In genomic region chr2:101305492-101306123, GRCh38 we compare ENCODE assay signal across 8 cellular contexts. TPM values are rescaled to one million over a fixed set of nuclear protein-coding genes. Genes with fewer than 3 reads are reported as not detected.
DNase-seq lines count a peak whose midpoint lies in the region; ATAC-seq, FAIRE-seq and TF ChIP-seq lines count a peak whose summit lies in the region.

No MANE protein-coding gene starts in this region.

- H3K27ac Mint-ChIP-seq in activated CD4-positive, alpha-beta memory T cell treated with anti-CD3 and anti-CD28 coated beads for 36 hours = peak overlapping the region; percentile 97
- peak overlapping the region; percentile 62 for H3K27ac Mint-ChIP-seq in stimulated activated memory B cell treated with anti-CD40 and anti-IgM and Interleukin-4, amounts not matched to agents 10 μg/mL and 1 μg/mL and 100 μg/mL, for 72 hours

- H3K27me3 ChIP-seq in HL-60 (ENCODE audit: insufficient read depth, poor library complexity, severe bottlenecking) = no peaks in the 10 kb centered on the region

- no peaks in the 10 kb centered on the region for H3K27me3 Mint-ChIP-seq in activated CD4-positive, alpha-beta memory T cell treated with anti-CD3 and anti-CD28 coated beads for 36 hours
- no peaks in the 10 kb centered on the region for H3K27me3 Mint-ChIP-seq in stimulated activated memory B cell treated with anti-CD40 and anti-IgM and Interleukin-4, amounts not matched to agents 10 μg/mL and 1 μg/mL and 100 μg/mL, for 72 hours

- CTCF ChIA-PET in activated CD4-positive, alpha-beta memory T cell treated with anti-CD3 and anti-CD28 coated beads for 36 hours (lab: Charles Lee) = interaction anchor here (1.4 kb wide), 1 partner anchor 36 kb away, joined by 5 read pairs; no protein-coding TSS in a partner anchor

- POLR2A ChIA-PET in activated CD4-positive, alpha-beta memory T cell treated with anti-CD3 and anti-CD28 coated beads for 36 hours (lab: Charles Lee) = interaction anchor here (1.6 kb wide), 1 partner anchor 53 kb away, joined by 9 read pairs; the partner anchor contains the start of gene CNOT11

- no peaks in the 10 kb centered on the region for H3K9me3 Mint-ChIP-seq in activated CD4-positive, alpha-beta memory T cell treated with anti-CD3 and anti-CD28 coated beads for 36 hours
- H3K9me3 Mint-ChIP-seq in stimulated activated memory B cell treated with anti-CD40 and anti-IgM and Interleukin-4, amounts not matched to agents 10 μg/mL and 1 μg/mL and 100 μg/mL, for 72 hours = no peaks in the 10 kb centered on the region

- H3K4me1 Mint-ChIP-seq in activated CD4-positive, alpha-beta memory T cell treated with anti-CD3 and anti-CD28 coated beads for 36 hours (ENCODE audit: low read depth) = peaks cover 71% of the 10 kb centered on the region
- H3K4me1 Mint-ChIP-seq in stimulated activated memory B cell treated with anti-CD40 and anti-IgM and Interleukin-4, amounts not matched to agents 10 μg/mL and 1 μg/mL and 100 μg/mL, for 72 hours = peaks cover 72% of the 10 kb centered on the region

- no peak overlapping the region for H3K27ac ChIP-seq in HL-60 (replicated peaks)

- peaks cover 33% of the 10 kb centered on the region for H3K36me3 Mint-ChIP-seq in activated CD4-positive, alpha-beta memory T cell treated with anti-CD3 and anti-CD28 coated beads for 36 hours
- peaks cover 28% of the 10 kb centered on the region for H3K36me3 Mint-ChIP-seq in stimulated activated memory B cell treated with anti-CD40 and anti-IgM and Interleukin-4, amounts not matched to agents 10 μg/mL and 1 μg/mL and 100 μg/mL, for 72 hours

- DNase-seq in HL-60 (ENCODE audit: low read depth in 1 of 2, low spot score in 1 of 2) = no peak
- no peak for DNase-seq in activated CD4-positive, alpha-beta memory T cell treated with anti-CD3 and anti-CD28 coated beads for 36 hours
- peak; percentile 58 to 74 for DNase-seq in foreskin fibroblast
- DNase-seq in NCI-H2196 treated with DMSO at 0.1 percent for 48 hours (lab: John Stamatoyannopoulos, UW; ENCODE audit: unreplicated experiment) = no peak
- no peak for DNase-seq in GM19239 (ENCODE audit: insufficient read length, low spot score)

- no peak for ATAC-seq in stimulated activated memory B cell treated with anti-CD40 and anti-IgM and Interleukin-4, amounts not matched to agents 10 μg/mL and 1 μg/mL and 100 μg/mL, for 72 hours
- ATAC-seq in GM21367 (IDR thresholded peaks at IDR 0.05; ENCODE audit: unreplicated experiment) (no peak), HG02623 (IDR thresholded peaks at IDR 0.05; ENCODE audit: unreplicated experiment) (no peak)

- H3K4me3 Mint-ChIP-seq in activated CD4-positive, alpha-beta memory T cell treated with anti-CD3 and anti-CD28 coated beads for 36 hours = peak overlapping the region; percentile 98
- H3K4me3 Mint-ChIP-seq in stimulated activated memory B cell treated with anti-CD40 and anti-IgM and Interleukin-4, amounts not matched to agents 10 μg/mL and 1 μg/mL and 100 μg/mL, for 72 hours = peak overlapping the region; percentile 36

- intact Hi-C loops in activated CD4-positive, alpha-beta memory T cell treated with anti-CD3 and anti-CD28 coated beads for 36 hours (cut with micrococcal nuclease) = loop anchor here (2.0 to 5.0 kb wide), 5 partner anchors 41 to 1061 kb away; partner anchors contain the start of gene RPL31

- TF ChIP-seq CTCF in HL-60 (IDR thresholded peaks at IDR 0.05; ENCODE audit: insufficient read depth, low read length) = no peak
- no peak for TF ChIP-seq CTCF in foreskin fibroblast (IDR thresholded peaks at IDR 0.05; ENCODE audit: low read depth, low read length)

- FAIRE-seq in GM19239 (lab: Jason Lieb, UNC) = no peak

- H3K4me3 ChIP-seq in HL-60 (replicated peaks; ENCODE audit: insufficient read depth, low read length) (peak overlapping the region; percentile 59; the same call in 1 of the 2 replicates), foreskin fibroblast (ENCODE audit: low read depth in 1 of 2, low read length in 2 of 2) (peak overlapping the region; percentile 80 to 88)

RNA-seq across cellular contexts. Expression of gene RNF149, which starts 2.9 kb away (rescaled TPM):
- total RNA-seq in activated CD4-positive, alpha-beta memory T cell treated with anti-CD3 and anti-CD28 coated beads for 36 hours = 10 to 100 TPM; 42.1 to 46.9 TPM

RNA-seq across cellular contexts. Expression of gene CNOT11, which starts 52.9 kb away (rescaled TPM):
- total RNA-seq in activated CD4-positive, alpha-beta memory T cell treated with anti-CD3 and anti-CD28 coated beads for 36 hours = 10 to 100 TPM; 54.6 to 56.2 TPM

Comparison
In these comparisons a context has a peak if more than half of its experiments do, and no peak if none do; other contexts are left out.
1. DNase-seq: peak in foreskin fibroblast (2 of 2); none in HL-60 (0 of 2), activated CD4-positive, alpha-beta memory T cell treated with anti-CD3 and anti-CD28 coated beads for 36 hours (single experiment), NCI-H2196 treated with DMSO at 0.1 percent for 48 hours (single experiment) and GM19239 (single experiment).